29 cellular contexts compared by ENCODE assay signal in genomic region chr7:151787348-151787747, GRCh38.
"Had no signal": no experiment of that assay in that cellular context is flagged by ENCODE, and none has a peak within 500 bp of the region (broad histone marks: within the 10 kb centered on the region; RNA-seq: fewer than 3 reads in every experiment).

No MANE protein-coding gene starts in this region.

- H3K9me3 Mint-ChIP-seq: mesothelial cell of epicardium; naive B cell; natural killer cell; nephron progenitor cell; neural progenitor cell; stimulated activated naive CD8-positive, alpha-beta T cell treated with anti-CD3 and anti-CD28 coated beads, Interleukin-15, amount 100 ng/mL, for 72 hours; type B pancreatic cell had no signal

- H3K9ac ChIP-seq: neural progenitor cell had no signal

- H3K27me3 Mint-ChIP-seq: naive B cell; stimulated activated naive CD8-positive, alpha-beta T cell treated with anti-CD3 and anti-CD28 coated beads, Interleukin-15, amount 100 ng/mL, for 72 hours had no signal

- H2AFZ ChIP-seq: neural progenitor cell had no signal

- DNase-seq: hippocampal formation; kidney glomerular epithelial cell; lower lobe of right lung; mammary epithelial cell; mesenchymal stem cell; naive B cell; natural killer cell; nephron progenitor cell; ovary; retina; right cardiac atrium; stimulated activated CD4-positive, alpha-beta T cell treated with anti-CD3 and anti-CD28 coated beads, Interleukin-12 subunit alpha, Interleukin-12 subunit beta, amount 100 ng/mL, for 4 hours; stimulated activated CD4-positive, alpha-beta T cell treated with anti-CD3 and anti-CD28 coated beads, Interleukin-15, amount 100 ng/mL, for 24 hours; stimulated activated CD4-positive, alpha-beta T cell treated with anti-CD3 and anti-CD28 coated beads, Interleukin-2, amount 100 ng/mL, for 24 hours; stimulated activated CD4-positive, alpha-beta T cell treated with anti-CD3 and anti-CD28 coated beads, Interleukin-4, amount 100 ng/mL, for 1 hour; stimulated activated naive CD4-positive, alpha-beta T cell; stimulated activated naive CD8-positive, alpha-beta T cell treated with anti-CD3 and anti-CD28 coated beads, Interleukin-15, amount 100 ng/mL, for 72 hours; substantia nigra; uterus had no signal

- H3K9me3 ChIP-seq: lower lobe of right lung, ovary, prostate gland, tibial nerve, uterus had no signal

- ATAC-seq: left cardiac atrium; left lobe of liver; lower lobe of right lung; natural killer cell; right cardiac atrium; sciatic nerve; stimulated activated naive CD8-positive, alpha-beta T cell treated with anti-CD3 and anti-CD28 coated beads, Interleukin-15, amount 100 ng/mL, for 72 hours had no signal

- H3K4me1 ChIP-seq: prostate gland, uterus had no signal

- H3K4me3 Mint-ChIP-seq: mesothelial cell of epicardium; naive B cell; natural killer cell; nephron progenitor cell; neural progenitor cell; stimulated activated naive CD8-positive, alpha-beta T cell treated with anti-CD3 and anti-CD28 coated beads, Interleukin-15, amount 100 ng/mL, for 72 hours; type B pancreatic cell had no signal

- H3K27ac Mint-ChIP-seq: mesothelial cell of epicardium, nephron progenitor cell, neural progenitor cell, type B pancreatic cell had no signal

- H3K27me3 ChIP-seq: ovary, tibial nerve, uterus had no signal

- FAIRE-seq: keratinocyte had no signal

- H3K4me2 ChIP-seq: neural progenitor cell had no signal

- H3K27ac ChIP-seq: lower lobe of right lung, neural progenitor cell, ovary, prostate gland, skin epidermis, tibial nerve, uterus had no signal

- H3K4me3 ChIP-seq: lower lobe of right lung, neural progenitor cell, ovary, prostate gland, skin epidermis, tibial nerve, uterus had no signal

- H3K36me3 ChIP-seq: lower lobe of right lung, neural progenitor cell, ovary, prostate gland, uterus had no signal

- H3K36me3 Mint-ChIP-seq: mesothelial cell of epicardium, natural killer cell, neural progenitor cell, type B pancreatic cell had no signal
